ENCODE assay signal across 9 cellular contexts in the genomic region with DNA sequence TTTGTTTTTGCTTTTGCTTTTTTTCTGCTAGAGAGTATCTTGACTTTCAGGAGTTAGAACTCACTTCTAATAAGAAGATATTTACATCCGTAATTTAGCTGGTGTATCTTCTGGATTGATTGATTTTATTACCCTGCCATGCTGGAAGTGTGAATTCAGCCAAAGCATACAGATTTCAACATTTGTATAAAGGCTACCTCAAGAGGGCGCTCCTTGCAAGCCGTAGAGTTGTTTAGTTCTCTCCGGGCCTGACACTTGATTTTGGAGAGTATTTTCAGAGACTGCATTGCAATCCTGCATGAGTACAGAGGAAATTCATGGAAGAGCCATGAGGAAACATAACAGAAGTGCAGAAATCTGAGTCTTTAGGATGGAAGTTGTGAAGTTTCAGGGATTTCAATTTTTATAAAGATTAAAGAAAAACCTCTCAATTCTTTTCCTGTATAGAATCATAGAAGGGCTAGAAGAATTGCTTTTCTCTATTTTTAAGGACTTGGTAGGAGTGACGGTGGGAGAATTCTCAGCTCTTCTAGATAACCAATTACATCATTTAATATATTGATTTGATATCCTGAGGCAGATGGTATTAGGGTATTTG.
A peak's percentile ranks its signal among the peaks of the same experiment; 100 is the strongest.
DNase-seq lines count a peak whose midpoint lies in the region; ATAC-seq and TF ChIP-seq lines count a peak whose summit lies in the region.
"Had no signal": no experiment of that assay in that cellular context is flagged by ENCODE, and none has a peak within 500 bp of the region (broad histone marks: within the 10 kb centered on the region; RNA-seq: fewer than 3 reads in every experiment).

No MANE protein-coding gene starts in this region.

- intact Hi-C loops in adrenal gland (cut with DNase I) = loop anchor here in 1 of 2 donors (5.0 kb wide), 1 partner anchor 244 kb away; no protein-coding TSS in a partner anchor

- TF ChIP-seq POLR2A in adrenal gland (IDR thresholded peaks at IDR 0.05) = no peak

- H3K36me3 ChIP-seq in adrenal gland (replicated peaks in 1 of 2) = no peaks in the 10 kb centered on the region

- in situ Hi-C loops in Caki2 (cut with HindIII; ENCODE audit: low pct_unique_long_range_greater_than_20kb, low sequenced_read_pairs) = no loop called here

- peak; percentile 56 for ATAC-seq in GM21576 (IDR thresholded peaks at IDR 0.05; ENCODE audit: unreplicated experiment)
- no peak for ATAC-seq in HG03039 (IDR thresholded peaks at IDR 0.05; ENCODE audit: unreplicated experiment)

- H3K9me3 ChIP-seq in adrenal gland (replicated peaks in 1 of 3) = no peaks in the 10 kb centered on the region

- H3K27me3 ChIP-seq in adrenal gland = no peaks in the 10 kb centered on the region

- peak; percentile 53 for DNase-seq in Caki2 (ENCODE audit: low read depth)
- DNase-seq in NCI-H1048 (lab: John Stamatoyannopoulos, UW) = peak; percentile 60
- DNase-seq in SW480 (ENCODE audit: low spot score) = peak; percentile 56
- peak; percentile 50 to 85 (median 66) for DNase-seq in adrenal gland
- DNase-seq in hepatic stellate cell (ENCODE audit: low spot score) = peak; percentile 72
- DNase-seq in smooth muscle cell of the brain vasculature (ENCODE audit: low read depth, low spot score) = peak; percentile 55
- DNase-seq: activated B cell treated with CpG ODN at 0.5 μM for 24 hours had no signal

- peaks cover 0 to 18% of the 10 kb centered on the region in 2 donors for H3K4me1 ChIP-seq in adrenal gland (replicated peaks in 1 of 2)

- TF ChIP-seq CTCF in adrenal gland (IDR thresholded peaks at IDR 0.05) = peak; percentile 66 to 85 (median 78)

- WGBS in adrenal gland, 4 donors = 14 to 16% (median 15%) methylated on average over 5 of the region's 5 CpGs

- H3K27ac ChIP-seq in adrenal gland = no peak overlapping the region

- H3K4me3 ChIP-seq in adrenal gland = no peak overlapping the region
